ENCODE assay signal across 1 cellular context in genomic region chr2:176129825-176130152, GRCh38.
TF ChIP-seq lines count a peak whose summit lies in the region.

No MANE protein-coding gene starts in this region.

TF ChIP-seq in SK-N-SH, 30 proteins besides CTCF, POLR2A, EP300 and RAD21 (continued from another document):
- TF ChIP-seq IRF3 (IDR thresholded peaks at IDR 0.05; ENCODE audit: low read depth, low read length): no peak
- TF ChIP-seq TAF1 (IDR thresholded peaks at IDR 0.05; ENCODE audit: borderline replicate concordance, low read depth, low read length): no peak
- TF ChIP-seq POLR2AphosphoS5 (IDR thresholded peaks at IDR 0.05; ENCODE audit: low read depth, low read length): no peak
- no peak for TF ChIP-seq RFX5 (IDR thresholded peaks at IDR 0.05; ENCODE audit: low read length)
- no peak for TF ChIP-seq PBX3 (IDR thresholded peaks at IDR 0.05)
- no peak for TF ChIP-seq NFIC (IDR thresholded peaks at IDR 0.05; ENCODE audit: borderline replicate concordance)
- no peak for TF ChIP-seq ELF1 (IDR thresholded peaks at IDR 0.05)
- TF ChIP-seq SMC3 (IDR thresholded peaks at IDR 0.05; ENCODE audit: low read depth, low read length): no peak
- no peak for TF ChIP-seq MAX (IDR thresholded peaks at IDR 0.05; ENCODE audit: low read depth)
- no peak for TF ChIP-seq GABPA (IDR thresholded peaks at IDR 0.05; ENCODE audit: low read depth)
- no peak for TF ChIP-seq ZBTB33 (IDR thresholded peaks at IDR 0.05; ENCODE audit: borderline replicate concordance, low read depth)
- TF ChIP-seq USF2 (IDR thresholded peaks at IDR 0.05; ENCODE audit: borderline replicate concordance, low read depth, low read length): no peak
- TF ChIP-seq FOSL2 (IDR thresholded peaks at IDR 0.05; ENCODE audit: borderline replicate concordance, low read depth): no peak
TF ChIP-seq in SK-N-SH: peak in this region for 0.
